ENCODE assay signal across 10 cellular contexts in genomic region chr11:134254433-134254832, GRCh38. TPM values are rescaled to one million over a fixed set of nuclear protein-coding genes. Genes with fewer than 3 reads are reported as not detected.
DNase-seq lines count a peak whose midpoint lies in the region; ATAC-seq and TF ChIP-seq lines count a peak whose summit lies in the region.
"Had no signal": no experiment of that assay in that cellular context is flagged by ENCODE, and none has a peak within 500 bp of the region (broad histone marks: within the 10 kb centered on the region; RNA-seq: fewer than 3 reads in every experiment).

No MANE protein-coding gene starts in this region.

- no peaks in the 10 kb centered on the region for H3K9me3 ChIP-seq in hepatocyte (ENCODE audit: low read depth)

- no peaks in the 10 kb centered on the region for H3K36me3 ChIP-seq in hepatocyte (replicated peaks; ENCODE audit: insufficient read depth, low read depth)

- peaks cover 29% of the 10 kb centered on the region for H3K79me2 ChIP-seq in hepatocyte

- H3K4me3 ChIP-seq in hepatocyte = no peak overlapping the region

- no peaks in the 10 kb centered on the region for H3K27me3 ChIP-seq in hepatocyte

- peaks cover 31% of the 10 kb centered on the region for H3K4me1 Mint-ChIP-seq in T-helper 1 cell treated with Interleukin-12 subunit alpha and Interleukin-12 subunit beta and Interleukin-4 antibody, amounts not matched to agents 30 μg/mL and 1 μg/mL, for 36 hours (ENCODE audit: low read depth)
- peaks cover 31% of the 10 kb centered on the region for H3K4me1 Mint-ChIP-seq in WTC11
- H3K4me1 Mint-ChIP-seq in stimulated activated effector memory CD8-positive, alpha-beta T cell treated with anti-CD3 and anti-CD28 coated beads, Interleukin-12 subunit alpha, Interleukin-12 subunit beta, amount 100 ng/mL, for 72 hours = peaks cover 37% of the 10 kb centered on the region

- H2AFZ ChIP-seq in hepatocyte = no peak overlapping the region

- peaks cover 10% of the 10 kb centered on the region for H3K36me3 Mint-ChIP-seq in T-helper 1 cell treated with Interleukin-12 subunit alpha and Interleukin-12 subunit beta and Interleukin-4 antibody, amounts not matched to agents 30 μg/mL and 1 μg/mL, for 36 hours (ENCODE audit: low read depth)
- H3K36me3 Mint-ChIP-seq in WTC11 = peaks cover 35% of the 10 kb centered on the region
- H3K36me3 Mint-ChIP-seq in stimulated activated effector memory CD8-positive, alpha-beta T cell treated with anti-CD3 and anti-CD28 coated beads, Interleukin-12 subunit alpha, Interleukin-12 subunit beta, amount 100 ng/mL, for 72 hours = peaks cover 32% of the 10 kb centered on the region

- H3K27ac ChIP-seq in hepatocyte = no peak overlapping the region

- H3K4me1 ChIP-seq in hepatocyte (ENCODE audit: insufficient read depth) = peaks cover 4% of the 10 kb centered on the region

- CTCF ChIA-PET in WTC11 (lab: Charles Lee) = interaction anchor here (1.2 to 1.7 kb wide), 5 partner anchors 8 to 35 kb away, joined by 3 to 13 read pairs (median 4); no protein-coding TSS in a partner anchor

- H3K4me2 ChIP-seq in hepatocyte = peak overlapping the region; percentile 92

- 65% methylated on average over 3 of the region's 3 CpGs for WGBS in hepatocyte (ENCODE audit: low lambda C conversion rate, missing lambda C conversion rate)

- H3K4me3 Mint-ChIP-seq in T-helper 1 cell treated with Interleukin-12 subunit alpha and Interleukin-12 subunit beta and Interleukin-4 antibody, amounts not matched to agents 30 μg/mL and 1 μg/mL, for 36 hours = peak overlapping the region; percentile 98
- H3K4me3 Mint-ChIP-seq in WTC11 = peak overlapping the region; percentile 89
- peak overlapping the region; percentile 92 for H3K4me3 Mint-ChIP-seq in stimulated activated effector memory CD8-positive, alpha-beta T cell treated with anti-CD3 and anti-CD28 coated beads, Interleukin-12 subunit alpha, Interleukin-12 subunit beta, amount 100 ng/mL, for 72 hours

- DNase-seq in T-helper 1 cell (no peak), WTC11 (ENCODE audit: low spot score) (no peak), hepatocyte (ENCODE audit: low spot score) (no peak), OCI-M2 (lab: John Stamatoyannopoulos, UW; ENCODE audit: unreplicated experiment) (no peak)
- no peak for DNase-seq in stimulated activated effector memory CD8-positive, alpha-beta T cell treated with anti-CD3 and anti-CD28 coated beads, Interleukin-12 subunit alpha, Interleukin-12 subunit beta, amount 100 ng/mL, for 72 hours (ENCODE audit: low spot score in 2 of 2)
- DNase-seq: 8988T had no signal

- H3K9me2 ChIP-seq in hepatocyte (replicated peaks; ENCODE audit: insufficient read depth) = no peaks in the 10 kb centered on the region

- H3K27ac Mint-ChIP-seq in T-helper 1 cell treated with Interleukin-12 subunit alpha and Interleukin-12 subunit beta and Interleukin-4 antibody, amounts not matched to agents 30 μg/mL and 1 μg/mL, for 36 hours = peak overlapping the region; percentile 34
- no peak overlapping the region for H3K27ac Mint-ChIP-seq in WTC11
- peak overlapping the region; percentile 54 for H3K27ac Mint-ChIP-seq in stimulated activated effector memory CD8-positive, alpha-beta T cell treated with anti-CD3 and anti-CD28 coated beads, Interleukin-12 subunit alpha, Interleukin-12 subunit beta, amount 100 ng/mL, for 72 hours

- H4K20me1 ChIP-seq in hepatocyte (ENCODE audit: insufficient read depth, poor library complexity, severe bottlenecking) = no peaks in the 10 kb centered on the region

- TF ChIP-seq CTCF in WTC11 (IDR thresholded peaks at IDR 0.05) (no peak), hepatocyte (IDR thresholded peaks at IDR 0.05; ENCODE audit: poor library complexity) (no peak)

- H3K27me3 Mint-ChIP-seq in T-helper 1 cell treated with Interleukin-12 subunit alpha and Interleukin-12 subunit beta and Interleukin-4 antibody, amounts not matched to agents 30 μg/mL and 1 μg/mL, for 36 hours (ENCODE audit: low read depth) = no peaks in the 10 kb centered on the region
- H3K27me3 Mint-ChIP-seq in WTC11 (ENCODE audit: low read depth) = no peaks in the 10 kb centered on the region

- H3K9me3 Mint-ChIP-seq in T-helper 1 cell treated with Interleukin-12 subunit alpha and Interleukin-12 subunit beta and Interleukin-4 antibody, amounts not matched to agents 30 μg/mL and 1 μg/mL, for 36 hours = no peaks in the 10 kb centered on the region
- no peaks in the 10 kb centered on the region for H3K9me3 Mint-ChIP-seq in WTC11
- no peaks in the 10 kb centered on the region for H3K9me3 Mint-ChIP-seq in stimulated activated effector memory CD8-positive, alpha-beta T cell treated with anti-CD3 and anti-CD28 coated beads, Interleukin-12 subunit alpha, Interleukin-12 subunit beta, amount 100 ng/mL, for 72 hours

- ATAC-seq in WTC11 (no peak), HG03469 (IDR thresholded peaks at IDR 0.05; ENCODE audit: unreplicated experiment) (no peak), GM21786 (IDR thresholded peaks at IDR 0.05; ENCODE audit: unreplicated experiment) (no peak)
- no peak for ATAC-seq in stimulated activated effector memory CD8-positive, alpha-beta T cell treated with anti-CD3 and anti-CD28 coated beads, Interleukin-12 subunit alpha, Interleukin-12 subunit beta, amount 100 ng/mL, for 72 hours

- POLR2A ChIA-PET in WTC11 (lab: Charles Lee) = interaction anchor here (1.2 kb wide), 1 partner anchor 19 kb away, joined by 3 read pairs; no protein-coding TSS in a partner anchor

TF ChIP-seq in WTC11, 78 proteins besides CTCF, POLR2A, EP300 and RAD21 (continues in another document):
- TF ChIP-seq CREB1 (CRISPR knock-in tag; IDR thresholded peaks at IDR 0.05) (no peak), ZNF138 (CRISPR knock-in tag; conservative IDR thresholded peaks at IDR 0.05) (no peak), PREB (CRISPR knock-in tag; IDR thresholded peaks at IDR 0.05; ENCODE audit: borderline replicate concordance) (no peak), JAZF1 (CRISPR knock-in tag; IDR thresholded peaks at IDR 0.05) (no peak), ZNF425 (CRISPR knock-in tag; conservative IDR thresholded peaks at IDR 0.05) (no peak), HMGA2 (CRISPR knock-in tag; IDR thresholded peaks at IDR 0.05) (no peak)

RNA-seq across cellular contexts. Expression of gene ACAD8, which starts 1.1 kb away (rescaled TPM):
- total RNA-seq in WTC11 (2021) (49.4 to 55.2 TPM (median 51.9 TPM) in 3 replicates), hepatocyte (18.9 and 22.6 TPM in 2 replicates)
- 19.6 and 21.6 TPM in 2 replicates for polyA plus RNA-seq in hepatocyte

RNA-seq across cellular contexts. Expression of gene THYN1, which starts 1.3 kb away (rescaled TPM):
- total RNA-seq in WTC11 (2021) (80.2 to 83.8 TPM (median 82.0 TPM) in 3 replicates), hepatocyte (42.3 and 45.7 TPM in 2 replicates)
- polyA plus RNA-seq in hepatocyte = 56.4 and 59.8 TPM in 2 replicates

RNA-seq across cellular contexts. Expression of gene GLB1L3, which starts 21.7 kb away (rescaled TPM):
- total RNA-seq in WTC11 (2021) = 34.6 to 50.2 TPM (median 35.9 TPM) in 3 replicates
- total RNA-seq in hepatocyte = 0.17 TPM in 1 of 2 replicates, not detected in the other
- not detected in 2 replicates for polyA plus RNA-seq in hepatocyte
- total RNA-seq: lung microvascular endothelial cell had no signal

RNA-seq across cellular contexts. Expression of gene VPS26B, which starts 30.0 kb away (rescaled TPM):
- 28.7 to 29.3 TPM (median 29.0 TPM) in 3 replicates for total RNA-seq in WTC11 (2021)
- 25.7 and 28.2 TPM in 2 replicates for total RNA-seq in hepatocyte
- polyA plus RNA-seq in hepatocyte = 29.5 and 37.3 TPM in 2 replicates

RNA-seq across cellular contexts. Expression of gene NCAPD3, which starts 30.7 kb away (rescaled TPM):
- total RNA-seq in WTC11 (2021) = 46.5 to 63.0 TPM (median 49.1 TPM) in 3 replicates
- total RNA-seq in hepatocyte = 9.5 and 16.5 TPM in 2 replicates
- 5.8 and 8.8 TPM in 2 replicates for polyA plus RNA-seq in hepatocyte

Comparison
In these comparisons a context has a peak if more than half of its experiments do, and no peak if none do; other contexts are left out.
1. RNA of gene GLB1L3, which starts 21.7 kb away (total RNA-seq): 34.6 to 50.2 TPM in WTC11; 0.17 TPM in hepatocyte; every median in the first group is over 10 times any median in the second.
2. Peak in every context shown above with its lines, with median percentiles within 50 percentile points of each other: H3K4me3 Mint-ChIP-seq.